Comparison of ENCODE assay signal across 1 cellular context in the genomic region with DNA sequence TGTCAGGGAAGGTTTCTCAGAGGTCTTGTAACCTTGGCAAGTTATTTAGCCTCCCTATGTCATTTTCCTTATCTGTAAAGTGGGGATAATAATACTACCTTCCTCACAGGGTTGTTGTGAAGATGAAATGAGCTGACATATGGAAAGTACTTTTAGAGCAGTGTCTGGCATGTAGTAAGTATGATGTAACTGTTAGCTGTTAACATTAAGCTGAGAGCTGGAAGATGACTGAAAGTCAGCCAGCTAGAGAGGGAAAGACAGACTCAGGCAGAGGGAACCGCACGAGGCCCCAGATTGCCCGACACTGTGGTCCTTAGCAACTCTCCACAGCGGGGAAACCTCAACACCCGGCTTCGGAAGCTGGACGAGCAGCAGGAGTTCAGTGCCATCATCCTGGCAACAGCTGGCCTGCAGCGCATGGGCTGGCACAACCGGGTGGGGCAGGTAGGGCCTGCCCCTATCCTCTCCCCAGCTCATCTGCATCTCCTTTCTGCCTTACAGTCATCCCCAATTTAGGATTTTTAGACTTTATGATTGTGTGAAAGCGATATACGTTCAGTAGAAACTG.
TF ChIP-seq lines count a peak whose summit lies in the region.

No MANE protein-coding gene starts in this region.

TF ChIP-seq in HEK293, 187 proteins besides CTCF, POLR2A, EP300 and RAD21 (continued from another document):
- no peak for TF ChIP-seq RBAK (tag by site-specific recombination; IDR thresholded peaks at IDR 0.05)
- no peak for TF ChIP-seq ZNF248 (tag by site-specific recombination; IDR thresholded peaks at IDR 0.05)
- TF ChIP-seq ZNF24 (tag by site-specific recombination; IDR thresholded peaks at IDR 0.05) = 0 out of 2 replicates have a peak, but pooled peaks have one; percentile 18
- no peak for TF ChIP-seq ZNF561 (tag by site-specific recombination; IDR thresholded peaks at IDR 0.05; ENCODE audit: borderline replicate concordance)
- TF ChIP-seq, protein P1, sequence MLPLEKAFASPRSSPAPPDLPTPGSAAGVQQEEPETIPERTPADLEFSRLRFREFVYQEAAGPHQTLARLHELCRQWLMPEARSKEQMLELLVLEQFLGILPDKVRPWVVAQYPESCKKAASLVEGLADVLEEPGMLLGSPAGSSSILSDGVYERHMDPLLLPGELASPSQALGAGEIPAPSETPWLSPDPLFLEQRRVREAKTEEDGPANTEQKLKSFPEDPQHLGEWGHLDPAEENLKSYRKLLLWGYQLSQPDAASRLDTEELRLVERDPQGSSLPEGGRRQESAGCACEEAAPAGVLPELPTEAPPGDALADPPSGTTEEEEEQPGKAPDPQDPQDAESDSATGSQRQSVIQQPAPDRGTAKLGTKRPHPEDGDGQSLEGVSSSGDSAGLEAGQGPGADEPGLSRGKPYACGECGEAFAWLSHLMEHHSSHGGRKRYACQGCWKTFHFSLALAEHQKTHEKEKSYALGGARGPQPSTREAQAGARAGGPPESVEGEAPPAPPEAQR (tag by site-specific recombination; IDR thresholded peaks at IDR 0.05) = no peak
- TF ChIP-seq ZNF660 (tag by site-specific recombination; IDR thresholded peaks at IDR 0.05) = no peak
